ENCODE assay signal across 20 cellular contexts in the genomic region with DNA sequence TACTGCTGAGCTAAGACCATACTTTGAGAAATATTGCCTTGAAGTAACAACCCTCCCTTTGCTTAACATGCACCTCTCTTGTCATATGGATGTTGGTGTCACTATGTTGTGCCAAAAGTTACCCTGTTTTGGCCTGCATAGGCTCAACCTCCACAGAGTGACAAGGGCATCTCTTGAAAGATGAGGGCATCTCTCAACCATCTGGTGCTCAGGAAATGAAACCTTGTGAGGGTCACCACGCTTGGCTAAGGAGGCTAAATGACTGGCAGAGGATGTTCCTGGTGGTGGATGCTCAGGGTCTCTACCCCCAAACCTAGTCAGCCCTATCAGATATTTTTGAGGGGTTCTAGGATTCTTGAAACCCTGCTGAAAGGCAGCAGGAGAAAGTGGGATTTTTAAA. TPM values are rescaled to one million over a fixed set of nuclear protein-coding genes. Genes with fewer than 3 reads are reported as not detected.
A peak's percentile ranks its signal among the peaks of the same experiment; 100 is the strongest.
DNase-seq lines count a peak whose midpoint lies in the region; ATAC-seq, FAIRE-seq and TF ChIP-seq lines count a peak whose summit lies in the region.
"Had no signal": no experiment of that assay in that cellular context is flagged by ENCODE, and none has a peak within 500 bp of the region (broad histone marks: within the 10 kb centered on the region; RNA-seq: fewer than 3 reads in every experiment).

No MANE protein-coding gene starts in this region.

- no peak for TF ChIP-seq POLR2A in adrenal gland (IDR thresholded peaks at IDR 0.05)

- H3K36me3 ChIP-seq in bronchial epithelial cell (ENCODE audit: control insufficient read depth, insufficient read depth, low read length) (no peaks in the 10 kb centered on the region), adrenal gland (replicated peaks in 1 of 2) (no peaks in the 10 kb centered on the region)
- H3K36me3 ChIP-seq: MG63, SJCRH30 had no signal

- H3K9me3 ChIP-seq in adrenal gland (replicated peaks in 1 of 3): no peaks in the 10 kb centered on the region
- H3K9me3 ChIP-seq: A549, MG63, SJCRH30 had no signal

- H3K27me3 ChIP-seq in bronchial epithelial cell (ENCODE audit: control insufficient read depth, insufficient read depth, low read length): peaks cover 3% of the 10 kb centered on the region
- H3K27me3 ChIP-seq in adrenal gland: peaks cover 5% of the 10 kb centered on the region
- H3K27me3 ChIP-seq: MG63, SJCRH30 had no signal

- DNase-seq in GM12865 (ENCODE audit: low read depth) (peak; percentile 17), bronchial epithelial cell (ENCODE audit: low read depth) (no peak), adrenal gland (no peak), NCI-H2081 treated with DMSO at 0.1 percent for 48 hours (lab: John Stamatoyannopoulos, UW) (no peak)
- no peak for DNase-seq in activated CD4-positive, CD25-positive, alpha-beta regulatory T cell treated with anti-CD3 and anti-CD28 coated beads, Interleukin-2, amount 50 U/mL, for 72 hours
- no peak for DNase-seq in activated naive CD4-positive, alpha-beta T cell treated with anti-CD3 and anti-CD28 coated beads for 36 hours
- DNase-seq: CD4-positive, CD25-positive, alpha-beta regulatory T cell; DMS79; H7; MG63; NCI-H2029; NCI-H510A; SJCRH30 had no signal

- 67 to 91% (median 84%) methylated on average over 1 of the region's 1 CpG for WGBS in adrenal gland, 4 donors

- H3K4me3 ChIP-seq in GM12865 (ENCODE audit: low read depth, low read length) (no peak overlapping the region), bronchial epithelial cell (ENCODE audit: low read depth, low read length) (no peak overlapping the region), adrenal gland (no peak overlapping the region)
- H3K4me3 ChIP-seq: A549, MG63, SJCRH30 had no signal

- CTCF ChIA-PET in activated naive CD4-positive, alpha-beta T cell treated with anti-CD3 and anti-CD28 coated beads for 36 hours (lab: Charles Lee): no interaction called here

- no peak overlapping the region for H3K4me3 Mint-ChIP-seq in activated naive CD4-positive, alpha-beta T cell treated with anti-CD3 and anti-CD28 coated beads for 36 hours
- H3K4me3 Mint-ChIP-seq: CD4-positive, CD25-positive, alpha-beta regulatory T cell; T-helper 2 cell treated with Interferon-gamma antibody and Interleukin-4, amounts not matched to agents 5 μg/mL and 100 μg/mL, for 36 hours had no signal

- H3K27ac ChIP-seq in adrenal gland: no peak overlapping the region
- H3K27ac ChIP-seq: A549, KMS-11, SJCRH30 had no signal

- FAIRE-seq in bronchial epithelial cell (lab: Jason Lieb, UNC): peak; percentile 75
- FAIRE-seq: A549, RCC 7860 had no signal

- no peak overlapping the region for H3K27ac Mint-ChIP-seq in activated naive CD4-positive, alpha-beta T cell treated with anti-CD3 and anti-CD28 coated beads for 36 hours
- H3K27ac Mint-ChIP-seq: CD4-positive, CD25-positive, alpha-beta regulatory T cell; T-helper 2 cell treated with Interferon-gamma antibody and Interleukin-4, amounts not matched to agents 5 μg/mL and 100 μg/mL, for 36 hours had no signal

- peaks cover 19% of the 10 kb centered on the region for H3K27me3 Mint-ChIP-seq in activated naive CD4-positive, alpha-beta T cell treated with anti-CD3 and anti-CD28 coated beads for 36 hours (ENCODE audit: low read depth)

- peaks cover 0 to 19% of the 10 kb centered on the region in 2 donors for H3K4me1 ChIP-seq in adrenal gland (replicated peaks in 1 of 2)
- H3K4me1 ChIP-seq: A549, SJCRH30 had no signal

- peaks cover 2% of the 10 kb centered on the region for H3K4me1 Mint-ChIP-seq in activated naive CD4-positive, alpha-beta T cell treated with anti-CD3 and anti-CD28 coated beads for 36 hours (ENCODE audit: low read depth)
- H3K4me1 Mint-ChIP-seq: CD4-positive, CD25-positive, alpha-beta regulatory T cell had no signal

- TF ChIP-seq CTCF in GM12865 (IDR thresholded peaks at IDR 0.05; ENCODE audit: insufficient read depth, low read depth, low read length, missing control alignments) (no peak), bronchial epithelial cell (IDR thresholded peaks at IDR 0.05; ENCODE audit: insufficient read depth, low read length, severe bottlenecking) (no peak), adrenal gland (IDR thresholded peaks at IDR 0.05) (no peak)

- no peaks in the 10 kb centered on the region for H3K36me3 Mint-ChIP-seq in activated naive CD4-positive, alpha-beta T cell treated with anti-CD3 and anti-CD28 coated beads for 36 hours (ENCODE audit: low read depth)
- H3K36me3 Mint-ChIP-seq: CD4-positive, CD25-positive, alpha-beta regulatory T cell had no signal

- ATAC-seq in GM18907 (IDR thresholded peaks at IDR 0.05; ENCODE audit: unreplicated experiment) (peak; percentile 68), HG03196 (IDR thresholded peaks at IDR 0.05; ENCODE audit: unreplicated experiment) (peak; percentile 43)
- ATAC-seq: A549 had no signal

- intact Hi-C loops in adrenal gland (cut with DNase I): no loop called here
- intact Hi-C loops in activated naive CD4-positive, alpha-beta T cell treated with anti-CD3 and anti-CD28 coated beads for 36 hours (cut with micrococcal nuclease): loop anchor here (10.0 kb wide), 1 partner anchor 148 kb away; no protein-coding TSS in a partner anchor

- no peaks in the 10 kb centered on the region for H3K9me3 Mint-ChIP-seq in activated naive CD4-positive, alpha-beta T cell treated with anti-CD3 and anti-CD28 coated beads for 36 hours
- H3K9me3 Mint-ChIP-seq: T-helper 2 cell treated with Interferon-gamma antibody and Interleukin-4, amounts not matched to agents 5 μg/mL and 100 μg/mL, for 36 hours had no signal

RNA-seq across cellular contexts. Expression of gene LHCGR, which starts 2.3 kb away (rescaled TPM):
- total RNA-seq in bronchial epithelial cell (not detected in 2 replicates), adrenal gland (1 to 10 TPM in 2 of 8 donors, under 1 TPM in 3, not detected in 3; 0.14 to 1.7 (median 0.65) TPM)
- polyA plus RNA-seq in adrenal gland: 1 to 10 TPM in 2 of 3 donors, under 1 TPM in 1; 0.74 to 4.3 (median 2.4) TPM
- not detected for total RNA-seq in activated naive CD4-positive, alpha-beta T cell treated with anti-CD3 and anti-CD28 coated beads for 36 hours
- total RNA-seq: CD4-positive, CD25-positive, alpha-beta regulatory T cell; G401; H7; SJCRH30 had no signal
- polyA plus RNA-seq: A549; CD4-positive, CD25-positive, alpha-beta regulatory T cell had no signal
